ENCODE assay signal across 20 cellular contexts in the genomic region with DNA sequence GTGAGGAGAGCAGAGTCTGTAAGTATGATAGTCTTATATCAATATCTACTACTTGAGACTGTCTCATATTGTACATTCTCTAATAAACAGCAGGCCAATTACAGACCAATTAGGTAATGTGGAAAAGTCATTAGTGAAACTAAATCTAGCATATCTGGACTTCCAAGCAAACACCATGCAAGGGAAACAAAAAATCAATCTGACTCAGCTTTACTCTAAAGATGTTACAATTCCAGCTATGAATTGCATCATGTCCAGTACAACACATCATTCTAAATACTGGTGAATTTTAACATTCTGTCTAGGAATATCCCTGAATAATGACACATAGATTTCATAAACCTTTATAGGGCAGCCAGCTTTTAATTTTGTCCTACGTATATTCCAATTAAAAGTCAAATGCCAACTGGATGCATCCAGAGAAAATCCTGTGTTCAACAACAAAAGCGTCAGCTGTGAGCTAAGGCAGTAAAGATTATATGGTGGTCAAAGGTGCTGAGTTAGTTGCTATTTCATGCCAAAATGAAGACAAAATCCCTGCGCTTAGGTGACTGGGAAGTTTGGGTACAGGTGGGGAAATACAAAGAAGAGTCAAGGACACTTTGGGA.
DNase-seq lines count a peak whose midpoint lies in the region; ATAC-seq lines count a peak whose summit lies in the region.
"Had no signal": no experiment of that assay in that cellular context is flagged by ENCODE, and none has a peak within 500 bp of the region (broad histone marks: within the 10 kb centered on the region; RNA-seq: fewer than 3 reads in every experiment).

No MANE protein-coding gene starts in this region.

- no peak overlapping the region for H3K4me3 ChIP-seq in adipocyte (ENCODE audit: low read length)
- H3K4me3 ChIP-seq: suprapubic skin had no signal

- ATAC-seq in stimulated activated naive CD8-positive, alpha-beta T cell treated with anti-CD3 and anti-CD28 coated beads, Interleukin-15, amount 100 ng/mL, for 72 hours, result no peak
- ATAC-seq in stimulated activated naive CD8-positive, alpha-beta T cell treated with anti-CD3 and anti-CD28 coated beads, Interleukin-15, Interleukin-2, amounts not matched to agents 100 U/mL and 50 U/mL, for 24 hours, result no peak
- no peak for ATAC-seq in GM18861 (IDR thresholded peaks at IDR 0.05; ENCODE audit: unreplicated experiment)

- H3K27ac Mint-ChIP-seq in stimulated activated naive CD8-positive, alpha-beta T cell treated with anti-CD3 and anti-CD28 coated beads, Interleukin-15, amount 100 ng/mL, for 72 hours, result peak overlapping the region; percentile 29 to 67
- H3K27ac Mint-ChIP-seq: activated naive CD8-positive, alpha-beta T cell treated with anti-CD3 and anti-CD28 coated beads for 36 hours; nephron progenitor cell had no signal

- H3K27me3 Mint-ChIP-seq in stimulated activated naive CD8-positive, alpha-beta T cell treated with anti-CD3 and anti-CD28 coated beads, Interleukin-15, amount 100 ng/mL, for 72 hours, result no peaks in the 10 kb centered on the region
- H3K27me3 Mint-ChIP-seq: activated naive CD8-positive, alpha-beta T cell treated with anti-CD3 and anti-CD28 coated beads for 36 hours had no signal

- H3K9ac ChIP-seq in adipocyte (ENCODE audit: low read length), result no peak overlapping the region

- H3K4me1 Mint-ChIP-seq in stimulated activated naive CD8-positive, alpha-beta T cell treated with anti-CD3 and anti-CD28 coated beads, Interleukin-15, amount 100 ng/mL, for 72 hours, result no peaks in the 10 kb centered on the region
- H3K4me1 Mint-ChIP-seq: central memory CD8-positive, alpha-beta T cell; nephron progenitor cell had no signal

- no peaks in the 10 kb centered on the region for H3K27me3 ChIP-seq in adipocyte (replicated peaks; ENCODE audit: control insufficient read depth, insufficient read depth, low read length)
- H3K27me3 ChIP-seq: suprapubic skin had no signal

- H3K9me3 Mint-ChIP-seq in stimulated activated naive CD8-positive, alpha-beta T cell treated with anti-CD3 and anti-CD28 coated beads, Interleukin-15, amount 100 ng/mL, for 72 hours, result no peaks in the 10 kb centered on the region
- H3K9me3 Mint-ChIP-seq: activated naive CD8-positive, alpha-beta T cell treated with anti-CD3 and anti-CD28 coated beads for 36 hours; central memory CD8-positive, alpha-beta T cell; nephron progenitor cell had no signal

- no peak for DNase-seq in stimulated activated naive CD8-positive, alpha-beta T cell treated with anti-CD3 and anti-CD28 coated beads, Interleukin-15, amount 100 ng/mL, for 72 hours
- DNase-seq in stimulated activated naive CD8-positive, alpha-beta T cell treated with anti-CD3 and anti-CD28 coated beads, Interleukin-15, Interleukin-2, amounts not matched to agents 100 U/mL and 50 U/mL, for 24 hours, result no peak
- peak; percentile 78 for DNase-seq in adipocyte (ENCODE audit: low read depth)
- peak; percentile 56 for DNase-seq in fibroblast of the conjunctiva (ENCODE audit: low read depth)
- no peak for DNase-seq in cortex of kidney (lab: John Stamatoyannopoulos, UW)
- no peak for DNase-seq in T-helper 2 cell
- no peak for DNase-seq in NCI-H1048 (lab: John Stamatoyannopoulos, UW)
- DNase-seq: activated naive CD8-positive, alpha-beta T cell treated with anti-CD3 and anti-CD28 coated beads for 36 hours; activated T-cell treated with anti-CD3 and anti-CD28 coated beads, Interleukin-2, amount 50 U/mL, for 1 hour; Caco-2; head of caudate nucleus; islet precursor cell; Kasumi-1; NCI-H1436; NCI-H446 treated with DMSO at 0.1 percent for 48 hours; nephron progenitor cell; stimulated activated CD4-positive, alpha-beta T cell treated with anti-CD3 and anti-CD28 coated beads, Interleukin-2, amount 100 ng/mL, for 24 hours had no signal

- H3K9me3 ChIP-seq in adipocyte (ENCODE audit: control insufficient read depth, low read length), result no peaks in the 10 kb centered on the region
- H3K9me3 ChIP-seq: Caco-2, suprapubic skin had no signal

- H3K4me3 Mint-ChIP-seq in stimulated activated naive CD8-positive, alpha-beta T cell treated with anti-CD3 and anti-CD28 coated beads, Interleukin-15, amount 100 ng/mL, for 72 hours, result no peak overlapping the region
- H3K4me3 Mint-ChIP-seq: activated naive CD8-positive, alpha-beta T cell treated with anti-CD3 and anti-CD28 coated beads for 36 hours; central memory CD8-positive, alpha-beta T cell; nephron progenitor cell had no signal

- H3K4me1 ChIP-seq in adipocyte (ENCODE audit: control insufficient read depth, insufficient read depth, low read length), result peaks cover 11% of the 10 kb centered on the region
- H3K4me1 ChIP-seq: Caco-2, suprapubic skin had no signal

- H3K36me3 ChIP-seq in adipocyte (ENCODE audit: control insufficient read depth, insufficient read depth, low read length, severe bottlenecking), result no peaks in the 10 kb centered on the region
- H3K36me3 ChIP-seq: suprapubic skin had no signal

Comparison
In these comparisons a context has a peak if more than half of its experiments do, and no peak if none do; other contexts are left out.
1. DNase-seq: peak in adipocyte (single experiment) and fibroblast of the conjunctiva (single experiment); none in stimulated activated naive CD8-positive, alpha-beta T cell treated with anti-CD3 and anti-CD28 coated beads, Interleukin-15, amount 100 ng/mL, for 72 hours (0 of 2), stimulated activated naive CD8-positive, alpha-beta T cell treated with anti-CD3 and anti-CD28 coated beads, Interleukin-15, Interleukin-2, amounts not matched to agents 100 U/mL and 50 U/mL, for 24 hours (single experiment), cortex of kidney (single experiment), T-helper 2 cell (0 of 5) and NCI-H1048 (single experiment).